In the genomic region with DNA sequence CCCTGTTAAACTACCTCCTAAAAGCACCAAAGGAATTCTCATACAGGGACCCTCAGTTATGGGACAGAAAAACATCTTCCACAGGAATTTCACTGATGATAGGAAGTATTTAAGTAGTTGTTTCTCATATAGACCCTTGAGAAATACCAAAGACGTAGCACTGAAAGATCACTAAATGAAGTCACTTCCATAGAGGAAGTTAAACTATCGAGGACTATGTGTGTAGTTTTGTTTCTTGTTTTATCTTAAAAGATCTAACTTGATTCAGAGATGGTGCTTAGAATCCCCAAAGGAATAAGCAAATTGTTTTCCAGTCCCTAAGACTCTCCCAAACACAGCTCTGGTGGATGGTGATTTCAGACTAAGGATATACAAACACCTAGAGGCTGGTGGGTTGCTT, we compare ENCODE assay signal across 9 cellular contexts.
DNase-seq lines count a peak whose midpoint lies in the region; ATAC-seq lines count a peak whose summit lies in the region.
"Had no signal": no experiment of that assay in that cellular context is flagged by ENCODE, and none has a peak within 500 bp of the region (broad histone marks: within the 10 kb centered on the region; RNA-seq: fewer than 3 reads in every experiment).

No MANE protein-coding gene starts in this region.

- H3K9ac ChIP-seq in BLaER1 treated with 17β-estradiol and CSF1 and Interleukin-3, amounts not matched to agents 10 nM and 100 nM, result no peak overlapping the region

- H3K4me1 ChIP-seq in BLaER1 treated with 17β-estradiol and CSF1 and Interleukin-3, amounts not matched to agents 10 nM and 100 nM, result peaks cover 0 to 12% (median 3%) of the 10 kb centered on the region in 10 experiments; a peak in 5 of 20 replicates

- no peaks in the 10 kb centered on the region for H3K36me3 ChIP-seq in BLaER1 treated with 17β-estradiol and CSF1 and Interleukin-3, amounts not matched to agents 10 nM and 100 nM

- ATAC-seq in GM19035 (IDR thresholded peaks at IDR 0.05; ENCODE audit: unreplicated experiment), result peak; percentile 22
- peak; percentile 27 for ATAC-seq in HG03025 (IDR thresholded peaks at IDR 0.05; ENCODE audit: low FRiP score, unreplicated experiment)
- peak; percentile 2 to 35 for ATAC-seq in activated naive CD4-positive, alpha-beta T cell treated with anti-CD3 and anti-CD28 coated beads, Interleukin-2, amount 50 U/mL, for 72 hours

- no peak overlapping the region for H3K27ac ChIP-seq in BLaER1 treated with 17β-estradiol and CSF1 and Interleukin-3, amounts not matched to agents 10 nM and 100 nM

- H4K20me1 ChIP-seq in BLaER1 treated with 17β-estradiol and CSF1 and Interleukin-3, amounts not matched to agents 10 nM and 100 nM, result no peaks in the 10 kb centered on the region

- no peak for DNase-seq in activated naive CD4-positive, alpha-beta T cell treated with anti-CD3 and anti-CD28 coated beads, Interleukin-2, amount 50 U/mL, for 72 hours (ENCODE audit: low spot score in 2 of 2)
- DNase-seq in HUDEP-2 (lab: John Stamatoyannopoulos, UW; ENCODE audit: unreplicated experiment in 76 of 76) (no peak), mucosa of gallbladder (ENCODE audit: low spot score) (no peak), ecto neural progenitor cell (ENCODE audit: low spot score) (no peak)
- DNase-seq in activated CD8-positive, alpha-beta memory T cell treated with anti-CD3 and anti-CD28 coated beads for 24 hours, result no peak
- DNase-seq: NCI-H1930 had no signal

- H3K4me3 ChIP-seq in BLaER1 treated with 17β-estradiol and CSF1 and Interleukin-3, amounts not matched to agents 10 nM and 100 nM, result no peak overlapping the region

- peak overlapping the region in 6 of 11 experiments; percentile 5 to 39 (median 26); a peak in 2 of 22 replicates for H3K4me2 ChIP-seq in BLaER1 treated with 17β-estradiol and CSF1 and Interleukin-3, amounts not matched to agents 10 nM and 100 nM

- H3K27me3 ChIP-seq in BLaER1 treated with 17β-estradiol and CSF1 and Interleukin-3, amounts not matched to agents 10 nM and 100 nM, result no peaks in the 10 kb centered on the region

- H3K36me3 Mint-ChIP-seq in activated naive CD4-positive, alpha-beta T cell treated with anti-CD3 and anti-CD28 coated beads, Interleukin-2, amount 50 U/mL, for 72 hours, result peaks cover 8 to 32% of the 10 kb centered on the region in 2 donors

- peaks cover 7 to 14% of the 10 kb centered on the region in 2 donors for H3K9me3 Mint-ChIP-seq in activated naive CD4-positive, alpha-beta T cell treated with anti-CD3 and anti-CD28 coated beads, Interleukin-2, amount 50 U/mL, for 72 hours

- H3K27ac Mint-ChIP-seq in activated naive CD4-positive, alpha-beta T cell treated with anti-CD3 and anti-CD28 coated beads, Interleukin-2, amount 50 U/mL, for 72 hours, result peak overlapping the region; percentile 97

- 0 out of 22 replicates have a peak, but pooled peaks cover 0 to 4% (median 0%) of the 10 kb centered on the region in 11 experiments for H3K9me3 ChIP-seq in BLaER1 treated with 17β-estradiol and CSF1 and Interleukin-3, amounts not matched to agents 10 nM and 100 nM (replicated peaks in 1 of 11)
